Comparison of ENCODE assay signal across 26 cellular contexts in the genomic region with DNA sequence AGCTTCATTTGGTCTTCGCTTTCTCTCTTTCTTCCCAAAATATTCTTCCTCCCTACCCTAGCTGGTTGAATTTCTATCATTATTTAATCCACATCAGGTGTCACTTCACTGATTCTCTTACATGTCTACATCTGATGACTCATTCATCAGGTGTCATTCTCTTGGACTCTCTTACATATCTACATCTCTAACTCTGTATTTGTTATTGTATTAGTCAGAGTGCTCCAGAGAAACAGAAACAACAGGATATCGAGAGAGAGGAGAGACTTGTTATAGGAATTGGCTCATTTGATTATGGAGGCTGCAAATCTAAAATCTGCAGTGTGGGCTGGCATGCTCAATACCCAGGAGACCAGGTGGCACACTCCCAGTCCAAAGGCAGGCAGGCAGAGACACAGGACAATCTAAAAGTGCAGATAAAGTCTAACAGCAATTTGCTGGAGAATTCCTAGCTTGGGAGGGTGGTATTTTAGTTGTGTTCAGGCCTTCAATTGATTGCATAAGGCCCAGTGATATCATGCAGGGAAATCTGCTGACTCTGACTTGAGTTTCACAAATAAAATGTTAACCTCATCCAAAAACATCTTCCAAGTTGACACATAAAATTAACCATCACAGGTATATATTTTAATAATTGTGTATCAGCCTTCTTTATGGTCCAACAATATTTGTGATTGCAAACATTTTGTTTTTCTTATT.
DNase-seq lines count a peak whose midpoint lies in the region; ATAC-seq and TF ChIP-seq lines count a peak whose summit lies in the region.
"Had no signal": no experiment of that assay in that cellular context is flagged by ENCODE, and none has a peak within 500 bp of the region (broad histone marks: within the 10 kb centered on the region; RNA-seq: fewer than 3 reads in every experiment).

No MANE protein-coding gene starts in this region.

- no peaks in the 10 kb centered on the region for H3K27me3 Mint-ChIP-seq in osteocyte (ENCODE audit: unreplicated experiment)
- H3K27me3 Mint-ChIP-seq: T-helper 17 cell had no signal

- peaks cover 8% of the 10 kb centered on the region for H3K4me1 Mint-ChIP-seq in osteocyte (ENCODE audit: unreplicated experiment)
- H3K4me1 Mint-ChIP-seq: T-helper 17 cell had no signal

- peak; percentile 1 for DNase-seq in NCI-H345 (lab: John Stamatoyannopoulos, UW)
- no peak for DNase-seq in NCI-H345 treated with DMSO at 0.1 percent for 48 hours (lab: John Stamatoyannopoulos, UW; ENCODE audit: unreplicated experiment)
- peak; percentile 56 for DNase-seq in amniotic epithelial cell (ENCODE audit: low read depth)
- peak; percentile 27 for DNase-seq in fibroblast of mammary gland (ENCODE audit: low read depth)
- DNase-seq in renal cortical epithelial cell (ENCODE audit: low read depth): peak; percentile 79
- DNase-seq in osteocyte (ENCODE audit: extremely low spot score, unreplicated experiment): no peak
- no peak for DNase-seq in GF-D8 (lab: John Stamatoyannopoulos, UW)
- DNase-seq: 8988T; activated CD4-positive, alpha-beta T cell treated with anti-CD3 and anti-CD28 coated beads, Interleukin-2, amount 50 U/mL, for 48 hours; activated naive CD4-positive, alpha-beta T cell; cerebellar nuclear complex; GDM1; left lung; mucosa of descending colon; NCI-H2029; NCI-H526 treated with DMSO at 0.1 percent for 48 hours; retina; SJCRH30; stimulated activated CD4-positive, alpha-beta T cell treated with anti-CD3 and anti-CD28 coated beads, Interleukin-12 subunit alpha, Interleukin-12 subunit beta, amount 100 ng/mL, for 4 hours; stimulated activated CD8-positive, alpha-beta memory T cell treated with anti-CD3 and anti-CD28 coated beads, Interleukin-4, amount 100 ng/mL, for 48 hours; T-helper 17 cell; uterus had no signal

- no peak overlapping the region for H3K27ac Mint-ChIP-seq in osteocyte (ENCODE audit: unreplicated experiment)
- H3K27ac Mint-ChIP-seq: T-helper 17 cell had no signal

- no peaks in the 10 kb centered on the region for H3K9me3 Mint-ChIP-seq in osteocyte (ENCODE audit: unreplicated experiment)

- H3K4me3 Mint-ChIP-seq in osteocyte (ENCODE audit: unreplicated experiment): no peak overlapping the region
- H3K4me3 Mint-ChIP-seq: T-helper 17 cell had no signal

- no peak for TF ChIP-seq CTCF in fibroblast of mammary gland (conservative IDR thresholded peaks at IDR 0.05; ENCODE audit: control insufficient read depth, insufficient read depth, low read depth, low read length)
- no peak for TF ChIP-seq CTCF in osteocyte (IDR thresholded peaks at IDR 0.05)

- H3K4me3 ChIP-seq in fibroblast of mammary gland (ENCODE audit: control insufficient read depth, low read depth, low read length): no peak overlapping the region
- H3K4me3 ChIP-seq: BLaER1 treated with 17β-estradiol and CSF1 and Interleukin-3, amounts not matched to agents 10 nM and 100 nM; gastroesophageal sphincter; left lung; mucosa of descending colon; SJCRH30; uterus had no signal

- no peak for ATAC-seq in GM21576 (IDR thresholded peaks at IDR 0.05; ENCODE audit: unreplicated experiment)
- ATAC-seq: gastroesophageal sphincter, HCT116, left lung, mucosa of descending colon, T-helper 17 cell had no signal

- no peaks in the 10 kb centered on the region for H3K36me3 Mint-ChIP-seq in osteocyte (ENCODE audit: unreplicated experiment)

Comparison
In these comparisons a context has a peak if more than half of its experiments do, and no peak if none do; other contexts are left out.
1. DNase-seq: peak in NCI-H345 (single experiment), amniotic epithelial cell (single experiment), fibroblast of mammary gland (single experiment) and renal cortical epithelial cell (single experiment); none in NCI-H345 treated with DMSO at 0.1 percent for 48 hours (single experiment), osteocyte (single experiment) and GF-D8 (single experiment).